Comparison of ENCODE assay signal across 26 cellular contexts in the genomic region with DNA sequence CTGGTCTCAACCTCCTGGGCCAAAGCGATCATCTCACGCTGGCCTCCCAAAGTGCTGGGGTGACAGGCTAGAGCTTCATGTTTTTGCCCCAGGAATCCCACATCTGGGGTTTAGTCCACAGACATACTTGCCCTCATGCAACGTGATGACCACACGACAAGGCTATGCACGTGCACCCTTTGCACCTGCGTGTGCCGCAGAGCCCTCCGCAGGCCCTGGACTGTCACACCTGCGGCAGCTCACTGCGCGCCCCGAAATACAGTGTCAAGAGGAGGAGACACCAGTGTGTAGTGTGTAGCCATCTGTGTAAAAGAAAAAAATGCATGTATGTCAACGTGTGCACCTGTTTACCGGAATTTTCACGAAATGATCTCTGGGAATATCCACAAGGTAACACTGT. TPM values are rescaled to one million over a fixed set of nuclear protein-coding genes. Genes with fewer than 3 reads are reported as not detected.
DNase-seq lines count a peak whose midpoint lies in the region; ATAC-seq, FAIRE-seq and TF ChIP-seq lines count a peak whose summit lies in the region.
"Had no signal": no experiment of that assay in that cellular context is flagged by ENCODE, and none has a peak within 500 bp of the region (broad histone marks: within the 10 kb centered on the region; RNA-seq: fewer than 3 reads in every experiment).

No MANE protein-coding gene starts in this region.

- no peak for DNase-seq in HepG2 (ENCODE audit: low spot score)
- DNase-seq in right lobe of liver: no peak
- no peak for DNase-seq in neural progenitor cell (ENCODE audit: low spot score)
- no peak for DNase-seq in stimulated activated naive B cell treated with anti-CD40 and anti-IgM and Interleukin-4, amounts not matched to agents 10 μg/mL and 1 μg/mL and 100 μg/mL, for 72 hours
- DNase-seq in activated gamma-delta T cell treated with Interleukin-2 at 50 U/mL for 16 hours: no peak
- DNase-seq: 8988T; ACHN; AML-193; BE2C; CD4-positive, alpha-beta T cell; CD8-positive, alpha-beta memory T cell; DMS53; DMS79 treated with DMSO at 0.1 percent for 48 hours; GF-D8; GM23248; H7; HCEC 1CT had no signal

- CTCF ChIA-PET in HepG2 (lab: Yijun Ruan, JAX; ENCODE audit: low intra/inter-chr PET ratio, low total read pairs): no interaction called here

- no peaks in the 10 kb centered on the region for H3K36me3 Mint-ChIP-seq in neural progenitor cell
- no peaks in the 10 kb centered on the region for H3K36me3 Mint-ChIP-seq in stimulated activated naive B cell treated with anti-CD40 and anti-IgM and Interleukin-4, amounts not matched to agents 10 μg/mL and 1 μg/mL and 100 μg/mL, for 72 hours
- H3K36me3 Mint-ChIP-seq: CD14-positive monocyte; CD8-positive, alpha-beta memory T cell had no signal

- no peak for TF ChIP-seq EP300 in HepG2 (IDR thresholded peaks at IDR 0.05; ENCODE audit: low read depth in 2 of 2, low read length in 2 of 2)
- no peak for TF ChIP-seq EP300 in HepG2 (CRISPR knock-in tag; IDR thresholded peaks at IDR 0.05; ENCODE audit: borderline replicate concordance)

- H3K27ac ChIP-seq in HepG2 (ENCODE audit: extremely low read length, insufficient read depth, low read length) (no peak overlapping the region), right lobe of liver (no peak overlapping the region), neural progenitor cell (no peak overlapping the region)
- H3K27ac ChIP-seq: A549; BLaER1 treated with 17β-estradiol and CSF1 and Interleukin-3, amounts not matched to agents 10 nM and 100 nM; GM23248 had no signal

- intact Hi-C loops in HepG2 (cut with micrococcal nuclease; ENCODE audit: unreplicated experiment): no loop called here
- intact Hi-C loops in right lobe of liver (cut with DNase I): no loop called here

- TF ChIP-seq CTCF in HepG2 (CRISPR knock-in tag; IDR thresholded peaks at IDR 0.05) (no peak), right lobe of liver (IDR thresholded peaks at IDR 0.05) (no peak), neural progenitor cell (IDR thresholded peaks at IDR 0.05) (no peak)

- peaks cover 49% of the 10 kb centered on the region for H3K4me1 ChIP-seq in HepG2 (ENCODE audit: insufficient read depth, low read length)
- no peaks in the 10 kb centered on the region for H3K4me1 ChIP-seq in right lobe of liver
- no peaks in the 10 kb centered on the region for H3K4me1 ChIP-seq in neural progenitor cell
- H3K4me1 ChIP-seq: A549, BE2C had no signal

- ATAC-seq in HepG2 (no peak), right lobe of liver (no peak)
- no peak for ATAC-seq in stimulated activated naive B cell treated with anti-CD40 and anti-IgM and Interleukin-4, amounts not matched to agents 10 μg/mL and 1 μg/mL and 100 μg/mL, for 72 hours (replicated peaks)
- no peak for ATAC-seq in activated CD4-positive, CD25-positive, alpha-beta regulatory T cell treated with anti-CD3 and anti-CD28 coated beads, Interleukin-2, amount 50 U/mL, for 24 hours
- ATAC-seq: A549 had no signal

- FAIRE-seq in HepG2 (lab: Jason Lieb, UNC): no peak
- FAIRE-seq: A549, GM12891, GM18507, H1 had no signal

- TF ChIP-seq POLR2A in HepG2 (IDR thresholded peaks at IDR 0.05; ENCODE audit: insufficient read depth in 1 of 2, low read depth in 2 of 2, low read length in 2 of 2) (0 out of 4 replicates have a peak, but pooled peaks of 1 of the 2 experiments have one; percentile 11), right lobe of liver (IDR thresholded peaks at IDR 0.05) (no peak)

- H2AFZ ChIP-seq in HepG2 (ENCODE audit: low read length) (no peak overlapping the region), neural progenitor cell (replicated peaks) (no peak overlapping the region)
- H2AFZ ChIP-seq: GM23248 had no signal

- peaks cover 6% of the 10 kb centered on the region for H3K4me1 Mint-ChIP-seq in neural progenitor cell
- no peaks in the 10 kb centered on the region for H3K4me1 Mint-ChIP-seq in stimulated activated naive B cell treated with anti-CD40 and anti-IgM and Interleukin-4, amounts not matched to agents 10 μg/mL and 1 μg/mL and 100 μg/mL, for 72 hours
- H3K4me1 Mint-ChIP-seq: CD14-positive monocyte had no signal

- H3K79me2 ChIP-seq in HepG2 (ENCODE audit: insufficient read depth, low read length) (no peaks in the 10 kb centered on the region), neural progenitor cell (ENCODE audit: low read depth) (no peaks in the 10 kb centered on the region)

- H3K27ac Mint-ChIP-seq in neural progenitor cell: peak overlapping the region; percentile 74
- H3K27ac Mint-ChIP-seq in stimulated activated naive B cell treated with anti-CD40 and anti-IgM and Interleukin-4, amounts not matched to agents 10 μg/mL and 1 μg/mL and 100 μg/mL, for 72 hours: peak overlapping the region; percentile 5
- H3K27ac Mint-ChIP-seq: CD14-positive monocyte; CD4-positive, alpha-beta T cell had no signal

- no peak for TF ChIP-seq RAD21 in HepG2 (CRISPR knock-in tag; IDR thresholded peaks at IDR 0.05)

- no peaks in the 10 kb centered on the region for H3K9me3 Mint-ChIP-seq in neural progenitor cell
- H3K9me3 Mint-ChIP-seq in stimulated activated naive B cell treated with anti-CD40 and anti-IgM and Interleukin-4, amounts not matched to agents 10 μg/mL and 1 μg/mL and 100 μg/mL, for 72 hours: no peaks in the 10 kb centered on the region
- H3K9me3 Mint-ChIP-seq: CD4-positive, alpha-beta T cell; CD8-positive, alpha-beta memory T cell had no signal

- H3F3A ChIP-seq in neural progenitor cell (ENCODE audit: low read depth): no peaks in the 10 kb centered on the region

- in situ Hi-C loops in HepG2 (cut with HindIII; ENCODE audit: extremely low pct_ligation_motif_present, low pct_unique_long_range_greater_than_20kb): no loop called here

- H4K20me1 ChIP-seq in HepG2 (ENCODE audit: insufficient read depth, low read length): peaks cover 3% of the 10 kb centered on the region; the same call in 1 of the 2 replicates
- H4K20me1 ChIP-seq in neural progenitor cell (ENCODE audit: low read depth): no peaks in the 10 kb centered on the region
- H4K20me1 ChIP-seq: BLaER1 treated with 17β-estradiol and CSF1 and Interleukin-3, amounts not matched to agents 10 nM and 100 nM had no signal

- no TSS peak for BruUV-seq in HepG2 (replicated peaks; lab: Mats Ljungman, UMichigan)

- no peaks in the 10 kb centered on the region for H3K27me3 ChIP-seq in HepG2 (ENCODE audit: control insufficient read depth in 1 of 2, insufficient read depth in 2 of 2, low read length in 2 of 2)
- no peaks in the 10 kb centered on the region for H3K27me3 ChIP-seq in right lobe of liver
- peaks cover 4% of the 10 kb centered on the region for H3K27me3 ChIP-seq in neural progenitor cell
- H3K27me3 ChIP-seq: BE2C; BLaER1 treated with 17β-estradiol and CSF1 and Interleukin-3, amounts not matched to agents 10 nM and 100 nM had no signal

- H3K4me3 Mint-ChIP-seq in neural progenitor cell: no peak overlapping the region
- no peak overlapping the region for H3K4me3 Mint-ChIP-seq in stimulated activated naive B cell treated with anti-CD40 and anti-IgM and Interleukin-4, amounts not matched to agents 10 μg/mL and 1 μg/mL and 100 μg/mL, for 72 hours
- H3K4me3 Mint-ChIP-seq: CD14-positive monocyte; CD4-positive, alpha-beta T cell; CD8-positive, alpha-beta memory T cell had no signal

- H3K9me3 ChIP-seq in HepG2 (ENCODE audit: low read length): no peaks in the 10 kb centered on the region
- H3K9me3 ChIP-seq in right lobe of liver: no peaks in the 10 kb centered on the region
- no peaks in the 10 kb centered on the region for H3K9me3 ChIP-seq in neural progenitor cell (ENCODE audit: low read depth)
- H3K9me3 ChIP-seq: A549; BE2C; BLaER1 treated with 17β-estradiol and CSF1 and Interleukin-3, amounts not matched to agents 10 nM and 100 nM had no signal

- POLR2A ChIA-PET in HepG2 (lab: Yijun Ruan, JAX): interaction anchor here (1.3 to 9.7 kb wide), 5 partner anchors 12 to 72 kb away, joined by 4 to 136 read pairs (median 17); partner anchors contain the start of genes CENPX, LRRC45, MAFG and NOTUM

- 81% methylated on average over 15 of the region's 15 CpGs for WGBS in HepG2 (ENCODE audit: low lambda C conversion rate)
- WGBS in right lobe of liver (ENCODE audit: insufficient coverage, low coverage, low lambda C conversion rate, missing lambda C conversion rate): 76% methylated on average over 7 of the region's 15 CpGs

- peaks cover 8% of the 10 kb centered on the region for H3K27me3 Mint-ChIP-seq in neural progenitor cell (ENCODE audit: insufficient read depth, low read depth)
- peaks cover 11 to 16% of the 10 kb centered on the region in 2 donors for H3K27me3 Mint-ChIP-seq in stimulated activated naive B cell treated with anti-CD40 and anti-IgM and Interleukin-4, amounts not matched to agents 10 μg/mL and 1 μg/mL and 100 μg/mL, for 72 hours
- H3K27me3 Mint-ChIP-seq: CD4-positive, alpha-beta T cell; CD8-positive, alpha-beta memory T cell had no signal

- peaks cover 8 to 18% of the 10 kb centered on the region in 2 experiments; a peak in 4 of 5 replicates for H3K36me3 ChIP-seq in HepG2 (replicated peaks in 1 of 2; ENCODE audit: control insufficient read depth in 1 of 2, insufficient read depth in 2 of 2, low read length in 2 of 2)
- H3K36me3 ChIP-seq in right lobe of liver: no peaks in the 10 kb centered on the region
- H3K36me3 ChIP-seq in neural progenitor cell: no peaks in the 10 kb centered on the region
- H3K36me3 ChIP-seq: BE2C; BLaER1 treated with 17β-estradiol and CSF1 and Interleukin-3, amounts not matched to agents 10 nM and 100 nM had no signal

- H3K4me3 ChIP-seq in HepG2 (replicated peaks in 1 of 3; ENCODE audit: insufficient read depth in 1 of 3, low read depth in 2 of 3, low read length in 3 of 3): no peak overlapping the region
- no peak overlapping the region for H3K4me3 ChIP-seq in right lobe of liver
- H3K4me3 ChIP-seq in neural progenitor cell: no peak overlapping the region
- H3K4me3 ChIP-seq: A549; BLaER1 treated with 17β-estradiol and CSF1 and Interleukin-3, amounts not matched to agents 10 nM and 100 nM; GM23248 had no signal

- H3K4me2 ChIP-seq in HepG2 (ENCODE audit: low read depth, low read length) (no peak overlapping the region), neural progenitor cell (no peak overlapping the region)
- H3K4me2 ChIP-seq: A549; BLaER1 treated with 17β-estradiol and CSF1 and Interleukin-3, amounts not matched to agents 10 nM and 100 nM had no signal

- H3K9ac ChIP-seq in HepG2 (ENCODE audit: insufficient read depth, low read depth, low read length) (no peak overlapping the region), neural progenitor cell (no peak overlapping the region)
- H3K9ac ChIP-seq: BLaER1 treated with 17β-estradiol and CSF1 and Interleukin-3, amounts not matched to agents 10 nM and 100 nM; GM23248 had no signal

RNA-seq across cellular contexts. Expression of gene MYADML2, which starts 3.5 kb away (rescaled TPM):
- total RNA-seq in HepG2 (2016; rRNA removed; fragmentation: Illumina TruSeq; extraction: Trizol): not detected in 2 replicates
- not detected in 2 replicates for total RNA-seq in HepG2 (2016; cell fraction: cytosol; rRNA removed; fragmentation: Illumina TruSeq; extraction: Trizol; ENCODE audit: low read depth)
- total RNA-seq in HepG2 (2016; cell fraction: insoluble cytoplasmic fraction; rRNA removed; fragmentation: Illumina TruSeq; extraction: Trizol): not detected in 2 replicates
- not detected in 2 replicates for total RNA-seq in HepG2 (2016; cell fraction: membrane; rRNA removed; fragmentation: Illumina TruSeq; extraction: Trizol)
- not detected in 2 replicates for total RNA-seq in HepG2 (2016; cell fraction: nucleus; rRNA removed; fragmentation: Illumina TruSeq; extraction: Trizol)
- not detected in 2 replicates for polyA plus RNA-seq in HepG2 (2011; rRNA removed)
- not detected in 2 replicates for polyA plus RNA-seq in HepG2 (2011; cell fraction: cytosol; rRNA removed)
- polyA plus RNA-seq in HepG2 (2011; cell fraction: nucleus; rRNA removed): not detected in 2 replicates
- polyA plus RNA-seq in HepG2 (2012): 0.07 TPM in 1 of 2 replicates, not detected in the other
- not detected in 2 replicates for polyA plus RNA-seq in HepG2 (2016; cell fraction: cytosol; fragmentation: Illumina TruSeq; extraction: Trizol; ENCODE audit: low read depth)
- polyA plus RNA-seq in HepG2 (2016; cell fraction: insoluble cytoplasmic fraction; fragmentation: Illumina TruSeq; extraction: Trizol; ENCODE audit: low read depth): not detected in 2 replicates
- polyA plus RNA-seq in HepG2 (2016; cell fraction: membrane; fragmentation: Illumina TruSeq; extraction: Trizol; ENCODE audit: low read depth): not detected in 2 replicates
- polyA plus RNA-seq in HepG2 (2016; cell fraction: nucleus; fragmentation: Illumina TruSeq; extraction: Trizol; ENCODE audit: insufficient read depth, low read depth): not detected in 2 replicates
- 0.05 TPM in 1 of 2 replicates, not detected in the other for polyA minus RNA-seq in HepG2 (2011; rRNA and poly(A)+ RNA removed; ENCODE audit: low replicate concordance)
- not detected in 2 replicates for polyA minus RNA-seq in HepG2 (2011; cell fraction: cytosol; rRNA and poly(A)+ RNA removed)
- polyA minus RNA-seq in HepG2 (2011; cell fraction: nucleus; rRNA and poly(A)+ RNA removed): not detected in 2 replicates
- not detected for total RNA-seq in right lobe of liver
- 0.11 TPM in 1 of 2 replicates, not detected in the other for total RNA-seq in neural progenitor cell (ENCODE audit: low replicate concordance)
- total RNA-seq: CD4-positive, alpha-beta T cell; CD8-positive, alpha-beta memory T cell; Daoy; G401; GM23248 had no signal
- polyA plus RNA-seq: A549; CD14-positive monocyte; CD8-positive, alpha-beta memory T cell; GM23248 had no signal

RNA-seq across cellular contexts. Expression of gene NOTUM, which starts 10.5 kb away (rescaled TPM):
- total RNA-seq in HepG2 (2016; rRNA removed; fragmentation: Illumina TruSeq; extraction: Trizol): 67.7 and 160 TPM in 2 replicates
- 84.5 and 93.0 TPM in 2 replicates for total RNA-seq in HepG2 (2016; cell fraction: cytosol; rRNA removed; fragmentation: Illumina TruSeq; extraction: Trizol; ENCODE audit: low read depth)
- 57.7 and 164 TPM in 2 replicates for total RNA-seq in HepG2 (2016; cell fraction: insoluble cytoplasmic fraction; rRNA removed; fragmentation: Illumina TruSeq; extraction: Trizol)
- total RNA-seq in HepG2 (2016; cell fraction: membrane; rRNA removed; fragmentation: Illumina TruSeq; extraction: Trizol): 135 and 136 TPM in 2 replicates
- total RNA-seq in HepG2 (2016; cell fraction: nucleus; rRNA removed; fragmentation: Illumina TruSeq; extraction: Trizol): 135 and 163 TPM in 2 replicates
- 150 and 181 TPM in 2 replicates for polyA plus RNA-seq in HepG2 (2011; rRNA removed)
- polyA plus RNA-seq in HepG2 (2011; cell fraction: cytosol; rRNA removed): 114 and 236 TPM in 2 replicates
- polyA plus RNA-seq in HepG2 (2011; cell fraction: nucleus; rRNA removed): 458 and 622 TPM in 2 replicates
- 125 and 195 TPM in 2 replicates for polyA plus RNA-seq in HepG2 (2012)
- 88.8 and 91.1 TPM in 2 replicates for polyA plus RNA-seq in HepG2 (2016; cell fraction: cytosol; fragmentation: Illumina TruSeq; extraction: Trizol; ENCODE audit: low read depth)
- 83.8 and 101 TPM in 2 replicates for polyA plus RNA-seq in HepG2 (2016; cell fraction: insoluble cytoplasmic fraction; fragmentation: Illumina TruSeq; extraction: Trizol; ENCODE audit: low read depth)
- polyA plus RNA-seq in HepG2 (2016; cell fraction: membrane; fragmentation: Illumina TruSeq; extraction: Trizol; ENCODE audit: low read depth): 141 and 157 TPM in 2 replicates
- polyA plus RNA-seq in HepG2 (2016; cell fraction: nucleus; fragmentation: Illumina TruSeq; extraction: Trizol; ENCODE audit: insufficient read depth, low read depth): 380 and 399 TPM in 2 replicates
- polyA minus RNA-seq in HepG2 (2011; rRNA and poly(A)+ RNA removed; ENCODE audit: low replicate concordance): 0.49 and 206 TPM in 2 replicates
- 89.1 and 107 TPM in 2 replicates for polyA minus RNA-seq in HepG2 (2011; cell fraction: cytosol; rRNA and poly(A)+ RNA removed)
- polyA minus RNA-seq in HepG2 (2011; cell fraction: nucleus; rRNA and poly(A)+ RNA removed): 78.2 and 93.7 TPM in 2 replicates
- total RNA-seq in right lobe of liver: 1 to 10 TPM; 1.2 to 7.6 (median 3.0) TPM
- total RNA-seq in neural progenitor cell (ENCODE audit: low replicate concordance): 0.25 TPM in 1 of 2 replicates, not detected in the other
- total RNA-seq: CD4-positive, alpha-beta T cell; GM23248 had no signal
- polyA plus RNA-seq: CD14-positive monocyte; CD8-positive, alpha-beta memory T cell; GM23248 had no signal

RNA-seq across cellular contexts. Expression of gene PYCR1, which starts 13.4 kb away (rescaled TPM):
- total RNA-seq in HepG2 (2016; rRNA removed; fragmentation: Illumina TruSeq; extraction: Trizol) (323 and 338 TPM in 2 replicates), right lobe of liver (10 to 100 TPM in 1 of 6 experiments, 1 to 10 TPM in 5; 3.2 to 10.6 (median 5.1) TPM), neural progenitor cell (ENCODE audit: low replicate concordance) (32.6 and 72.2 TPM in 2 replicates)
- total RNA-seq in HepG2 (2016; cell fraction: cytosol; rRNA removed; fragmentation: Illumina TruSeq; extraction: Trizol; ENCODE audit: low read depth): 107 and 137 TPM in 2 replicates
- 327 and 331 TPM in 2 replicates for total RNA-seq in HepG2 (2016; cell fraction: insoluble cytoplasmic fraction; rRNA removed; fragmentation: Illumina TruSeq; extraction: Trizol)
- 233 and 286 TPM in 2 replicates for total RNA-seq in HepG2 (2016; cell fraction: membrane; rRNA removed; fragmentation: Illumina TruSeq; extraction: Trizol)
- 125 and 146 TPM in 2 replicates for total RNA-seq in HepG2 (2016; cell fraction: nucleus; rRNA removed; fragmentation: Illumina TruSeq; extraction: Trizol)
- 338 and 382 TPM in 2 replicates for polyA plus RNA-seq in HepG2 (2011; rRNA removed)
- polyA plus RNA-seq in HepG2 (2011; cell fraction: cytosol; rRNA removed): 241 and 431 TPM in 2 replicates
- 366 and 457 TPM in 2 replicates for polyA plus RNA-seq in HepG2 (2011; cell fraction: nucleus; rRNA removed)
- polyA plus RNA-seq in HepG2 (2012): 191 and 311 TPM in 2 replicates
- polyA plus RNA-seq in HepG2 (2016; cell fraction: cytosol; fragmentation: Illumina TruSeq; extraction: Trizol; ENCODE audit: low read depth): 130 and 165 TPM in 2 replicates
- polyA plus RNA-seq in HepG2 (2016; cell fraction: insoluble cytoplasmic fraction; fragmentation: Illumina TruSeq; extraction: Trizol; ENCODE audit: low read depth): 344 and 389 TPM in 2 replicates
- 207 and 239 TPM in 2 replicates for polyA plus RNA-seq in HepG2 (2016; cell fraction: membrane; fragmentation: Illumina TruSeq; extraction: Trizol; ENCODE audit: low read depth)
- polyA plus RNA-seq in HepG2 (2016; cell fraction: nucleus; fragmentation: Illumina TruSeq; extraction: Trizol; ENCODE audit: insufficient read depth, low read depth): 253 and 265 TPM in 2 replicates
- polyA minus RNA-seq in HepG2 (2011; rRNA and poly(A)+ RNA removed; ENCODE audit: low replicate concordance): 104 and 478 TPM in 2 replicates
- polyA minus RNA-seq in HepG2 (2011; cell fraction: cytosol; rRNA and poly(A)+ RNA removed): 138 and 160 TPM in 2 replicates
- polyA minus RNA-seq in HepG2 (2011; cell fraction: nucleus; rRNA and poly(A)+ RNA removed): 31.5 and 42.4 TPM in 2 replicates
- polyA plus RNA-seq: CD14-positive monocyte had no signal

RNA-seq across cellular contexts. Expression of gene MAFG, which starts 23.0 kb away (rescaled TPM):
- 12.4 and 14.5 TPM in 2 replicates for total RNA-seq in HepG2 (2016; rRNA removed; fragmentation: Illumina TruSeq; extraction: Trizol)
- total RNA-seq in HepG2 (2016; cell fraction: cytosol; rRNA removed; fragmentation: Illumina TruSeq; extraction: Trizol; ENCODE audit: low read depth): 2.1 and 2.3 TPM in 2 replicates
- total RNA-seq in HepG2 (2016; cell fraction: insoluble cytoplasmic fraction; rRNA removed; fragmentation: Illumina TruSeq; extraction: Trizol): 9.8 and 14.7 TPM in 2 replicates
- total RNA-seq in HepG2 (2016; cell fraction: membrane; rRNA removed; fragmentation: Illumina TruSeq; extraction: Trizol): 7.6 TPM in 2 replicates
- total RNA-seq in HepG2 (2016; cell fraction: nucleus; rRNA removed; fragmentation: Illumina TruSeq; extraction: Trizol): 15.5 and 16.7 TPM in 2 replicates
- polyA plus RNA-seq in HepG2 (2011; rRNA removed): 20.0 TPM in 2 replicates
- 17.1 and 19.4 TPM in 2 replicates for polyA plus RNA-seq in HepG2 (2011; cell fraction: cytosol; rRNA removed)
- 98.2 and 128 TPM in 2 replicates for polyA plus RNA-seq in HepG2 (2011; cell fraction: nucleus; rRNA removed)
- 16.1 and 26.5 TPM in 2 replicates for polyA plus RNA-seq in HepG2 (2012)
- polyA plus RNA-seq in HepG2 (2016; cell fraction: cytosol; fragmentation: Illumina TruSeq; extraction: Trizol; ENCODE audit: low read depth): 1.4 and 1.6 TPM in 2 replicates
- 9.2 and 10.7 TPM in 2 replicates for polyA plus RNA-seq in HepG2 (2016; cell fraction: insoluble cytoplasmic fraction; fragmentation: Illumina TruSeq; extraction: Trizol; ENCODE audit: low read depth)
- polyA plus RNA-seq in HepG2 (2016; cell fraction: membrane; fragmentation: Illumina TruSeq; extraction: Trizol; ENCODE audit: low read depth): 4.3 and 4.6 TPM in 2 replicates
- 38.9 and 41.8 TPM in 2 replicates for polyA plus RNA-seq in HepG2 (2016; cell fraction: nucleus; fragmentation: Illumina TruSeq; extraction: Trizol; ENCODE audit: insufficient read depth, low read depth)
- 16.8 and 26.4 TPM in 2 replicates for polyA minus RNA-seq in HepG2 (2011; rRNA and poly(A)+ RNA removed; ENCODE audit: low replicate concordance)
- polyA minus RNA-seq in HepG2 (2011; cell fraction: cytosol; rRNA and poly(A)+ RNA removed): 8.0 and 9.5 TPM in 2 replicates
- polyA minus RNA-seq in HepG2 (2011; cell fraction: nucleus; rRNA and poly(A)+ RNA removed): 11.9 and 15.8 TPM in 2 replicates
- 10 to 100 TPM in 2 of 6 experiments, 1 to 10 TPM in 4; 7.4 to 12.9 (median 9.2) TPM for total RNA-seq in right lobe of liver
- 8.1 and 12.9 TPM in 2 replicates for total RNA-seq in neural progenitor cell (ENCODE audit: low replicate concordance)

RNA-seq across cellular contexts. Expression of gene ASPSCR1, which starts 26.9 kb away (rescaled TPM):
- total RNA-seq in HepG2 (2016; rRNA removed; fragmentation: Illumina TruSeq; extraction: Trizol) (221 and 314 TPM in 2 replicates), right lobe of liver (10 to 100 TPM; 24.4 to 55.6 (median 32.9) TPM), neural progenitor cell (ENCODE audit: low replicate concordance) (13.1 and 40.9 TPM in 2 replicates)
- total RNA-seq in HepG2 (2016; cell fraction: cytosol; rRNA removed; fragmentation: Illumina TruSeq; extraction: Trizol; ENCODE audit: low read depth): 180 and 228 TPM in 2 replicates
- 219 and 327 TPM in 2 replicates for total RNA-seq in HepG2 (2016; cell fraction: insoluble cytoplasmic fraction; rRNA removed; fragmentation: Illumina TruSeq; extraction: Trizol)
- 207 and 283 TPM in 2 replicates for total RNA-seq in HepG2 (2016; cell fraction: membrane; rRNA removed; fragmentation: Illumina TruSeq; extraction: Trizol)
- total RNA-seq in HepG2 (2016; cell fraction: nucleus; rRNA removed; fragmentation: Illumina TruSeq; extraction: Trizol): 184 and 224 TPM in 2 replicates
- 257 and 274 TPM in 2 replicates for polyA plus RNA-seq in HepG2 (2011; rRNA removed)
- 164 and 428 TPM in 2 replicates for polyA plus RNA-seq in HepG2 (2011; cell fraction: cytosol; rRNA removed)
- 988 and 1,754 TPM in 2 replicates for polyA plus RNA-seq in HepG2 (2011; cell fraction: nucleus; rRNA removed)
- polyA plus RNA-seq in HepG2 (2012): 102 and 190 TPM in 2 replicates
- 154 and 193 TPM in 2 replicates for polyA plus RNA-seq in HepG2 (2016; cell fraction: cytosol; fragmentation: Illumina TruSeq; extraction: Trizol; ENCODE audit: low read depth)
- polyA plus RNA-seq in HepG2 (2016; cell fraction: insoluble cytoplasmic fraction; fragmentation: Illumina TruSeq; extraction: Trizol; ENCODE audit: low read depth): 188 and 212 TPM in 2 replicates
- polyA plus RNA-seq in HepG2 (2016; cell fraction: membrane; fragmentation: Illumina TruSeq; extraction: Trizol; ENCODE audit: low read depth): 186 and 218 TPM in 2 replicates
- polyA plus RNA-seq in HepG2 (2016; cell fraction: nucleus; fragmentation: Illumina TruSeq; extraction: Trizol; ENCODE audit: insufficient read depth, low read depth): 413 and 420 TPM in 2 replicates
- 26.8 and 276 TPM in 2 replicates for polyA minus RNA-seq in HepG2 (2011; rRNA and poly(A)+ RNA removed; ENCODE audit: low replicate concordance)
- polyA minus RNA-seq in HepG2 (2011; cell fraction: cytosol; rRNA and poly(A)+ RNA removed): 97.1 and 133 TPM in 2 replicates
- 107 and 152 TPM in 2 replicates for polyA minus RNA-seq in HepG2 (2011; cell fraction: nucleus; rRNA and poly(A)+ RNA removed)

Comparison
In these comparisons a context has a peak if more than half of its experiments do, and no peak if none do; other contexts are left out.
1. RNA of gene NOTUM, which starts 10.5 kb away (total RNA-seq): 57.7 to 164 TPM in HepG2; 1.2 to 7.6 TPM in right lobe of liver and 0.25 TPM in neural progenitor cell; every median in the first group is over 4 times any median in the second.